Comparison of ENCODE assay signal across 16 cellular contexts in the genomic region with DNA sequence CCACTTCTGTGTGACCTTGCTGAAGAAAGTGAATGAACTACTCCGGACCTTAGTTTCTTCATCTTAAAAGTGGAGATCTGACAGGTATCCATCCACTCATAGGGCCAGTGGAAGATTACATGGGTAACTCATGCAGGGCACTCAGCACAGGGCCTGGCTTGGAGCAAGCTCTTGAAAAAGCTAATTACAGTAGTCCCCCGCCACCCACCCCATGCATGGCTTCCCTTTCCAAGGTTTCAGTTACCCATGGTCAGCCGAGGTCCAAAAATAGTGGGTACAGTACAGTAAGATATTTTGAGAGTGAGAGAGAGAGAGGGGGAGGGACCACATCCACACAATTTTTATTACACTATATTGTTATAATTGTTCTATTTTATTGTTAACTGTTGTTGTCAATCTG. TPM values are rescaled to one million over a fixed set of nuclear protein-coding genes. Genes with fewer than 3 reads are reported as not detected.
A peak's percentile ranks its signal among the peaks of the same experiment; 100 is the strongest.
DNase-seq lines count a peak whose midpoint lies in the region; ATAC-seq and TF ChIP-seq lines count a peak whose summit lies in the region.
"Had no signal": no experiment of that assay in that cellular context is flagged by ENCODE, and none has a peak within 500 bp of the region (broad histone marks: within the 10 kb centered on the region; RNA-seq: fewer than 3 reads in every experiment).

No MANE protein-coding gene starts in this region.

- H3K36me3 ChIP-seq in PC-9 (ENCODE audit: low read depth) (no peaks in the 10 kb centered on the region), mesendoderm (ENCODE audit: control insufficient read depth, insufficient read depth, low read length) (no peaks in the 10 kb centered on the region), thoracic aorta (no peaks in the 10 kb centered on the region)
- H3K36me3 ChIP-seq: tibial nerve had no signal

- H3K27me3 ChIP-seq in PC-9 (ENCODE audit: insufficient read depth, low read depth) = no peaks in the 10 kb centered on the region
- H3K27me3 ChIP-seq in mesendoderm (ENCODE audit: insufficient read depth, low read length, poor library complexity) = no peaks in the 10 kb centered on the region
- H3K27me3 ChIP-seq in thoracic aorta (replicated peaks; ENCODE audit: insufficient read depth) = no peaks in the 10 kb centered on the region
- H3K27me3 ChIP-seq: tibial nerve had no signal

- peaks cover 25% of the 10 kb centered on the region for H3F3A ChIP-seq in PC-9 (ENCODE audit: insufficient read depth, low read depth)

- H2AFZ ChIP-seq in PC-9 = no peak overlapping the region

- ATAC-seq in thoracic aorta (ENCODE audit: insufficient number of reproducible peaks, low FRiP score, low read depth) (no peak), GM21737 (IDR thresholded peaks at IDR 0.05; ENCODE audit: unreplicated experiment) (no peak), HG02623 (IDR thresholded peaks at IDR 0.05; ENCODE audit: unreplicated experiment) (no peak)
- ATAC-seq: activated CD8-positive, alpha-beta T cell treated with anti-CD3 and anti-CD28 coated beads for 36 hours; activated T-cell treated with anti-CD3 and anti-CD28 coated beads, Interleukin-2, amount 50 U/mL, for 4 hours; stimulated activated memory B cell treated with anti-CD40 and anti-IgM and Interleukin-4, amounts not matched to agents 10 μg/mL and 1 μg/mL and 100 μg/mL, for 72 hours had no signal

- H3K27ac ChIP-seq in PC-9 (no peak overlapping the region), epithelial cell of prostate (peak overlapping the region; percentile 77), mesendoderm (ENCODE audit: low read depth, low read length) (no peak overlapping the region), thoracic aorta (peak overlapping the region; percentile 94 to 99)

- no peak overlapping the region for H4K8ac ChIP-seq in mesendoderm (ENCODE audit: low read depth, low read length)

- no peak overlapping the region for H3K23ac ChIP-seq in mesendoderm (ENCODE audit: low read length)

- H3K4ac ChIP-seq in mesendoderm (ENCODE audit: low read depth, low read length) = no peak overlapping the region

- peak overlapping the region; percentile 17 for H2BK120ac ChIP-seq in mesendoderm (ENCODE audit: low read depth, low read length)

- H3K4me1 ChIP-seq in PC-9 (replicated peaks; ENCODE audit: insufficient read depth) = peaks cover 59% of the 10 kb centered on the region
- peaks cover 20% of the 10 kb centered on the region for H3K4me1 ChIP-seq in mesendoderm (ENCODE audit: control insufficient read depth, low read depth, low read length)
- peaks cover 64 to 78% of the 10 kb centered on the region in 2 donors for H3K4me1 ChIP-seq in thoracic aorta (ENCODE audit: control insufficient read depth in 1 of 2, low read depth in 2 of 2)

- H3K9me3 ChIP-seq in PC-9 (ENCODE audit: insufficient read depth, low read depth) (no peaks in the 10 kb centered on the region), thoracic aorta (no peaks in the 10 kb centered on the region)
- H3K9me3 ChIP-seq: tibial nerve had no signal

- peak overlapping the region; percentile 84 for H2AK5ac ChIP-seq in mesendoderm (ENCODE audit: low read length)

- no peak overlapping the region for H3K18ac ChIP-seq in mesendoderm (ENCODE audit: low read length)

- peak overlapping the region; percentile 54 for H3K56ac ChIP-seq in mesendoderm (ENCODE audit: low read length)

- H3K79me1 ChIP-seq in mesendoderm (ENCODE audit: low read length) = peaks cover 3% of the 10 kb centered on the region

- no peak overlapping the region for H3K4me3 ChIP-seq in PC-9
- no peak overlapping the region for H3K4me3 ChIP-seq in mesendoderm (ENCODE audit: low read length)
- no peak overlapping the region for H3K4me3 ChIP-seq in thoracic aorta
- H3K4me3 ChIP-seq: tibial nerve had no signal

- no CpG with 5 or more reads among the region's 3 CpGs for WGBS in mesendoderm (ENCODE audit: extremely low coverage, insufficient coverage, low lambda C conversion rate)

- H3K4me2 ChIP-seq in PC-9 (peak overlapping the region; percentile 93; the same call in 1 of the 2 replicates), mesendoderm (ENCODE audit: low read length) (no peak overlapping the region)

- no TSS peak for BruUV-seq in PC-9 (replicated peaks; lab: Mats Ljungman, UMichigan)

- DNase-seq in PC-9 (no peak), epithelial cell of prostate (ENCODE audit: low read depth, low spot score) (no peak), mesendoderm (no peak), thoracic aorta (ENCODE audit: low spot score) (no peak), SIG-M5 treated with dmso at 0.1 percent for 504 hours (lab: John Stamatoyannopoulos, UW; ENCODE audit: unreplicated experiment) (no peak)
- DNase-seq: activated CD8-positive, alpha-beta T cell treated with anti-CD3 and anti-CD28 coated beads for 36 hours; activated naive CD4-positive, alpha-beta T cell treated with anti-CD3 and anti-CD28 coated beads for 36 hours; activated T-cell treated with anti-CD3 and anti-CD28 coated beads, Interleukin-2, amount 50 U/mL, for 4 hours; AML-193; NCI-H1417 treated with DMSO at 0.1 percent for 48 hours; NCI-H2171; NCI-H526 treated with DMSO at 0.1 percent for 48 hours had no signal

- POLR2A ChIA-PET in PC-9 (lab: Charles Lee; ENCODE audit: unreplicated experiment) = no interaction called here

- intact Hi-C loops in PC-9 (cut with micrococcal nuclease; ENCODE audit: unreplicated experiment) = no loop called here

- no peak overlapping the region for H4K5ac ChIP-seq in mesendoderm (ENCODE audit: low read length)

- H2BK15ac ChIP-seq in mesendoderm (replicated peaks; ENCODE audit: low read depth) = no peak overlapping the region

- TF ChIP-seq CTCF in PC-9 (conservative IDR thresholded peaks at IDR 0.05) = no peak
- TF ChIP-seq CTCF in thoracic aorta (IDR thresholded peaks at IDR 0.05) = no peak

- H4K20me1 ChIP-seq in PC-9 (ENCODE audit: insufficient read depth) = no peaks in the 10 kb centered on the region

- no peak overlapping the region for H3K9ac ChIP-seq in mesendoderm (ENCODE audit: low read length)

- peak overlapping the region; percentile 36 for H2BK5ac ChIP-seq in mesendoderm (ENCODE audit: low read length)

- H3K79me2 ChIP-seq in PC-9 (ENCODE audit: low read depth) (peaks cover 17% of the 10 kb centered on the region), mesendoderm (ENCODE audit: control insufficient read depth, insufficient read depth, low read length) (no peaks in the 10 kb centered on the region)

- no peaks in the 10 kb centered on the region for H3K9me2 ChIP-seq in PC-9 (ENCODE audit: insufficient read depth)

- CTCF ChIA-PET in PC-9 (lab: Charles Lee) = no interaction called here

RNA-seq across cellular contexts. Expression of a gene that starts 7.1 kb away (rescaled TPM):
- total RNA-seq in PC-9 (2021) = 163 and 177 TPM in 2 replicates
- 52.6 TPM for polyA plus RNA-seq in mesendoderm (2013, experiment 1 of 2)
- 52.5 TPM for polyA plus RNA-seq in mesendoderm (2013, experiment 2 of 2)
- 100 to 1,000 TPM in 1 of 2 donors, 10 to 100 TPM in 1; 68.4 to 104 TPM for total RNA-seq in thoracic aorta

Comparison
In these comparisons a context has a peak if more than half of its experiments do, and no peak if none do; other contexts are left out.
1. H3K27ac ChIP-seq: peak in epithelial cell of prostate (single experiment) and thoracic aorta (2 of 2); none in PC-9 (single experiment) and mesendoderm (single experiment).